8 cellular contexts compared by ENCODE assay signal in genomic region chr6:141926200-141926900, GRCh38.
DNase-seq lines count a peak whose midpoint lies in the region; ATAC-seq, FAIRE-seq and TF ChIP-seq lines count a peak whose summit lies in the region.
"Not testable (repeated sequence)": the region's sequence is repeated elsewhere in the genome, so short reads cannot be mapped to it uniquely, and the experiment has no call there.

No MANE protein-coding gene starts in this region.

- H3K9me3 Mint-ChIP-seq in activated T-cell treated with anti-CD3 and anti-CD28 coated beads, Interleukin-2, amount 50 U/mL, for 72 hours = not testable (repeated sequence)

- H3K27ac Mint-ChIP-seq in activated T-cell treated with anti-CD3 and anti-CD28 coated beads, Interleukin-2, amount 50 U/mL, for 72 hours = not testable (repeated sequence)

- H3K36me3 Mint-ChIP-seq in activated T-cell treated with anti-CD3 and anti-CD28 coated beads, Interleukin-2, amount 50 U/mL, for 72 hours (ENCODE audit: insufficient read depth in 2 of 2) = not testable (repeated sequence)

- H3K27me3 Mint-ChIP-seq in activated T-cell treated with anti-CD3 and anti-CD28 coated beads, Interleukin-2, amount 50 U/mL, for 72 hours (ENCODE audit: low read depth) = not testable (repeated sequence)

- H3K27ac ChIP-seq in foreskin keratinocyte = not testable (repeated sequence)

- peak; percentile 79 for ATAC-seq in GM18861 (IDR thresholded peaks at IDR 0.05; ENCODE audit: unreplicated experiment)
- ATAC-seq in GM21381 (IDR thresholded peaks at IDR 0.05; ENCODE audit: unreplicated experiment) = peak; percentile 60
- ATAC-seq in HG02642 (IDR thresholded peaks at IDR 0.05; ENCODE audit: poor library complexity, unreplicated experiment) = peak; percentile 67
- ATAC-seq in HG03103 (IDR thresholded peaks at IDR 0.05; ENCODE audit: low read depth, unreplicated experiment) = peak; percentile 61
- peak; percentile 71 for ATAC-seq in HG03520 (IDR thresholded peaks at IDR 0.05; ENCODE audit: unreplicated experiment)
- ATAC-seq in activated T-cell treated with anti-CD3 and anti-CD28 coated beads, Interleukin-2, amount 50 U/mL, for 72 hours (replicated peaks in 1 of 2) = peak; percentile 62 to 82
- peak; percentile 55 for ATAC-seq in foreskin keratinocyte

- not testable (repeated sequence) for TF ChIP-seq POLR2A in GM12891 (IDR thresholded peaks at IDR 0.05; ENCODE audit: low read depth, low read length)

- FAIRE-seq in GM12891 (lab: Jason Lieb, UNC) = peak; percentile 85

- H3K27me3 ChIP-seq in foreskin keratinocyte = not testable (repeated sequence)

- TF ChIP-seq CTCF in foreskin keratinocyte (conservative IDR thresholded peaks at IDR 0.05) = not testable (repeated sequence)

- DNase-seq in GM12891 (ENCODE audit: insufficient read length, low spot score); activated T-cell treated with anti-CD3 and anti-CD28 coated beads, Interleukin-2, amount 50 U/mL, for 72 hours: not testable (repeated sequence)
- DNase-seq in foreskin keratinocyte = peak; percentile 28 to 63

- H3K4me1 Mint-ChIP-seq in activated T-cell treated with anti-CD3 and anti-CD28 coated beads, Interleukin-2, amount 50 U/mL, for 72 hours (ENCODE audit: low read depth) = not testable (repeated sequence)

- not testable (repeated sequence) for H3K4me1 ChIP-seq in foreskin keratinocyte

- H3K4me3 Mint-ChIP-seq in activated T-cell treated with anti-CD3 and anti-CD28 coated beads, Interleukin-2, amount 50 U/mL, for 72 hours = not testable (repeated sequence)
